Comparison of ENCODE assay signal across 15 cellular contexts in the genomic region with DNA sequence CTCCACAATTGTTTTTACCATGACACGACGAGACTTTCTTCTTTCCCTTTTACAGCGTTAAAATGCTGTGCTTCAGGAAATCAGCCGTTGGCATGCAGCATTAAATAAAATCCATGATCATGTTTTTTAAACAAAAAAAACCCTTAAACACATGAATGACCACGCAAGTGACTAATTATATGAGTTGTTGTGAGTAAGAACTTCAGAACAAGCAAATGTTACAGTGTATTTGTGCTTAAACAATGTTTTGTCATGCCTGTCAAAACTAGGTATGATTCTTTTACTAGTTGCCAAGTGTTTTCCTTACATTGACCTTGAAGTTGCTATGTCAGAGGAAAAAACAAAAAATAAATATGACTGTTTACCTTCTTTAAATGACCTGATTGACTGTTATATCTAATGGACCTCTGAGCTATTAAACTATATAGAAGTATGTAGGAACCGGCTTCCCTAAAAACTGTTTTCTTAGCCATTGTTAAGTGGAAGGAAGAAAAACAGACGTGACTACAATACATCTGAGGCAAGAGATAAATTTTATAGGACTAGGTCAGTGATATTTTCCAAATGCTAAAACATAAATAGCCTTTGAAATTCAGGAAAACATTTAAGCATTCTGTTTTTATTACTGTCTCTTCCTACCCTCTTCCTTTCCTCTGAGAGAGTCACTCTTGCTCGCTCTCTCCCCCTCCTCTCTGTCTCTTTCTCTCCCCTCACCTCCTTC.
DNase-seq lines count a peak whose midpoint lies in the region; ATAC-seq and TF ChIP-seq lines count a peak whose summit lies in the region.
"Had no signal": no experiment of that assay in that cellular context is flagged by ENCODE, and none has a peak within 500 bp of the region (broad histone marks: within the 10 kb centered on the region; RNA-seq: fewer than 3 reads in every experiment).

No MANE protein-coding gene starts in this region.

- no peak overlapping the region for H3K4me3 ChIP-seq in left ventricle myocardium inferior
- H3K4me3 ChIP-seq: MG63, testis had no signal

- H3K9me3 Mint-ChIP-seq in osteocyte (ENCODE audit: unreplicated experiment), result no peaks in the 10 kb centered on the region
- H3K9me3 Mint-ChIP-seq: T-helper 2 cell treated with Interferon-gamma antibody and Interleukin-4, amounts not matched to agents 5 μg/mL and 100 μg/mL, for 36 hours had no signal

- peaks cover 14% of the 10 kb centered on the region for H3K4me1 ChIP-seq in left ventricle myocardium inferior
- H3K4me1 ChIP-seq: testis had no signal

- TF ChIP-seq CTCF in left ventricle myocardium inferior (IDR thresholded peaks at IDR 0.05; ENCODE audit: borderline replicate concordance) (no peak), osteocyte (IDR thresholded peaks at IDR 0.05) (no peak)

- peak overlapping the region; percentile 93 for H3K27ac Mint-ChIP-seq in osteocyte (ENCODE audit: unreplicated experiment)
- H3K27ac Mint-ChIP-seq: T-helper 2 cell treated with Interferon-gamma antibody and Interleukin-4, amounts not matched to agents 5 μg/mL and 100 μg/mL, for 36 hours had no signal

- peaks cover 7% of the 10 kb centered on the region for H3K36me3 ChIP-seq in left ventricle myocardium inferior

- H3K9me3 ChIP-seq in left ventricle myocardium inferior (replicated peaks), result no peaks in the 10 kb centered on the region
- H3K9me3 ChIP-seq: MG63, testis had no signal

- H3K27me3 ChIP-seq in left ventricle myocardium inferior (ENCODE audit: low read depth), result no peaks in the 10 kb centered on the region
- H3K27me3 ChIP-seq: MG63, testis had no signal

- H3K36me3 Mint-ChIP-seq in osteocyte (ENCODE audit: unreplicated experiment), result peaks cover 54% of the 10 kb centered on the region

- no peak for DNase-seq in left ventricle myocardium inferior
- DNase-seq in left ventricle myocardium superior, result no peak
- peak; percentile 20 for DNase-seq in epithelial cell of prostate (ENCODE audit: low read depth, low spot score)
- no peak for DNase-seq in osteocyte (ENCODE audit: extremely low spot score, unreplicated experiment)
- DNase-seq in effector CD8-positive, alpha-beta T cell (lab: John Stamatoyannopoulos, UW), result no peak
- no peak for DNase-seq in activated CD4-positive, alpha-beta T cell treated with anti-CD3 and anti-CD28 coated beads for 1 hour
- DNase-seq in activated T-cell treated with anti-CD3 and anti-CD28 coated beads for 4 hours, result no peak
- no peak for DNase-seq in T-helper 2 cell
- DNase-seq: activated effector memory CD4-positive, alpha-beta T cell treated with anti-CD3 and anti-CD28 coated beads, Interleukin-2, amount 50 U/mL, for 16 hours; MG63; NCI-H1694; SIG-M5; testis had no signal

- peaks cover 85% of the 10 kb centered on the region for H3K4me1 Mint-ChIP-seq in osteocyte (ENCODE audit: unreplicated experiment)

- no peak overlapping the region for H3K4me3 Mint-ChIP-seq in osteocyte (ENCODE audit: unreplicated experiment)
- H3K4me3 Mint-ChIP-seq: T-helper 2 cell treated with Interferon-gamma antibody and Interleukin-4, amounts not matched to agents 5 μg/mL and 100 μg/mL, for 36 hours had no signal

- ATAC-seq in left ventricle myocardium superior, result no peak

- intact Hi-C loops in left ventricle myocardium inferior (cut with micrococcal nuclease), result loop anchor here (10.0 kb wide), 1 partner anchor 109 kb away; no protein-coding TSS in a partner anchor
- intact Hi-C loops in left ventricle myocardium superior (cut with micrococcal nuclease), result no loop called here

- H3K27me3 Mint-ChIP-seq in osteocyte (ENCODE audit: unreplicated experiment), result no peaks in the 10 kb centered on the region

- H3K27ac ChIP-seq in left ventricle myocardium inferior (replicated peaks) (peak overlapping the region; percentile 46), epithelial cell of prostate (peak overlapping the region; percentile 64)
- H3K27ac ChIP-seq: C4-2B, testis had no signal
